In the genomic region with DNA sequence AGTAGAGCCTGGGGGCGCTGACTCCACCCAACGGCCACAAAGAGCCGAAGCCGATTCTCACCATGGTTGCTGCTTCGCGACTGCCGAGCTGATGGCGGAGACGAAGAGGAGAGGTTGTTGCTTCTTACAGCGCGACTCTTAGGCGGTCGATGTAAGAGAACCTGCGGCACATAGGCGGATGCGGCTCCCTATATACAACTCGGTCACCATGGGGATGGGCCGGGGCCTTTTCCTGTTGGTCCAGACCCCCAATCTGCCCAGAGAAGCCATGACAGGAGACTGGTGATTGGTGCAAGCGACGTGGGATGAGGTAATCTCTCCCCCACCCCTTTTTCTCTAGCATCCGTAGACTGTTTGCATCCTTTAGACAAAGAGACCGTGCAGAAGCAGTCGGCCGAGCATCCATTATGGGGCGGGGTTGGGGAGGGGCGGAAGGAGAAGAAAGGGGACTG, we compare ENCODE assay signal across 8 cellular contexts. TPM values are rescaled to one million over a fixed set of nuclear protein-coding genes. Genes with fewer than 3 reads are reported as not detected.
DNase-seq lines count a peak whose midpoint lies in the region; ATAC-seq, FAIRE-seq and TF ChIP-seq lines count a peak whose summit lies in the region.

A gene (minus strand): TSS at position 165 of the 452 bp plus-strand sequence. CDS start 101 bp downstream, at position 64.

- H3K4me3 ChIP-seq in bronchial epithelial cell (ENCODE audit: low read depth, low read length), result peak within 1 kb of the TSS; percentile 81

- peak; percentile 100 for DNase-seq in NCI-H2171 treated with DMSO at 0.1 percent for 48 hours (lab: John Stamatoyannopoulos, UW)
- DNase-seq in bronchial epithelial cell (ENCODE audit: low read depth), result peak; percentile 90
- DNase-seq in iPS-NIHi11 (ENCODE audit: low spot score), result peak; percentile 94
- DNase-seq in smooth muscle cell of the brain vasculature (ENCODE audit: low read depth, low spot score), result peak; percentile 97

- H3K27me3 ChIP-seq in bronchial epithelial cell (ENCODE audit: control insufficient read depth, insufficient read depth, low read length), result no peaks in the 10 kb centered on the region

- peak; percentile 77 for ATAC-seq in GM18861 (IDR thresholded peaks at IDR 0.05; ENCODE audit: unreplicated experiment)
- peak; percentile 89 for ATAC-seq in HG03103 (IDR thresholded peaks at IDR 0.05; ENCODE audit: low read depth, unreplicated experiment)

- H3K27ac ChIP-seq in VCaP, result peak within 1 kb of the TSS; percentile 91

- FAIRE-seq in A204.1 (lab: Jason Lieb, UNC), result peak; percentile 81
- FAIRE-seq in bronchial epithelial cell (lab: Jason Lieb, UNC), result no peak

- no peak for TF ChIP-seq CTCF in VCaP (conservative IDR thresholded peaks at IDR 0.05)
- no peak for TF ChIP-seq CTCF in bronchial epithelial cell (IDR thresholded peaks at IDR 0.05; ENCODE audit: insufficient read depth, low read length, severe bottlenecking)

- H3K36me3 ChIP-seq in bronchial epithelial cell (ENCODE audit: control insufficient read depth, insufficient read depth, low read length), result no peaks in the 10 kb centered on the region

RNA-seq across cellular contexts. Expression of the gene that starts here (rescaled TPM):
- 8.2 and 17.3 TPM in 2 replicates for total RNA-seq in bronchial epithelial cell

Comparison
In these comparisons a context has a peak if more than half of its experiments do, and no peak if none do; other contexts are left out.
1. Peak in every context shown above with its lines: DNase-seq, ATAC-seq, H3K4me3 ChIP-seq and H3K27ac ChIP-seq.